In the genomic region with DNA sequence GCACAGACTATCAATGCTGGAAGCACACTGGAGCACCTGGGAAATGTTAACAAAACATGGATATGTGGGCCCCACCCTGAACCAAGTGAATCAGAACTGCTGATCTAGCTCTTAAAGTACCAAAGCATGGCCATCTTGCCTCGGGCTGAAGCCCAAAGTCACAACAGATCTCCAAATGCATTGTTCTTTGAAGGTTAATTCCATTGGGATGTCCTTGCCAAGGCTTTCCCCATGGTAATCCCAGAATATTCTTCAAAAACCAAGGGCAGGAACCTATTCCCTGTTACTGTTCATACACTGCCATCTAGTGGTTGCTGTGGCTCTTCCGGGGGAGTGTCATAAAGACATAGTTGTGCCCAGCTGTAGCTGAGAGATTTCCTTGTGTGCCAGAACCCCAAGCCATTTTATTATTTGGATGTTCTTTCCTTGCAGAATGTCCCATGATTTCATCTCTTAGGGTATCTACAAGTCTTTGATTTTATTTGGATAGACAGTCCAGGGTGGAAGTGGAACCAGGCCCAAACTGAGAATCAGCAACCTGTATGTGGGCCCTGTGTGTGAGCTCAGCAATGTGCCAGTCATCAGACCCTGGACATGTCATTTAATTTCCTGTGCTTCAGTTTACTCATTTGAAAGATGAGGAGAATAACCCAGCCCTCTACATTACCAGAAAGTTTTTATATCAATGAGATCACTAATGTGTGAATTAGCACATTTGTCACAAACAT, we compare ENCODE assay signal across 8 cellular contexts.
DNase-seq lines count a peak whose midpoint lies in the region; ATAC-seq and TF ChIP-seq lines count a peak whose summit lies in the region.

No MANE protein-coding gene starts in this region.

- no peak overlapping the region for H3K27ac ChIP-seq in iPS DF 6.9 (ENCODE audit: low read length)
- H3K27ac ChIP-seq in smooth muscle cell (ENCODE audit: low read depth), result no peak overlapping the region

- ATAC-seq in GM19452 (IDR thresholded peaks at IDR 0.05; ENCODE audit: unreplicated experiment), result peak; percentile 76
- no peak for ATAC-seq in stimulated activated memory B cell treated with anti-CD40 and anti-IgM and Interleukin-4, amounts not matched to agents 10 μg/mL and 1 μg/mL and 100 μg/mL, for 72 hours

- DNase-seq in DMS153 treated with DMSO at 0.1 percent for 48 hours (lab: John Stamatoyannopoulos, UW; ENCODE audit: unreplicated experiment) (peak; percentile 78), HK-2 (ENCODE audit: unreplicated experiment) (peak; percentile 34), NCI-H69 (lab: John Stamatoyannopoulos, UW) (peak; percentile 93), iPS DF 6.9 (ENCODE audit: low read depth, low spot score) (peak; percentile 64), smooth muscle cell (lab: John Stamatoyannopoulos, UW; ENCODE audit: unreplicated experiment) (no peak)

- H3K9me3 Mint-ChIP-seq in brain, result no peaks in the 10 kb centered on the region
- no peaks in the 10 kb centered on the region for H3K9me3 Mint-ChIP-seq in stimulated activated memory B cell treated with anti-CD40 and anti-IgM and Interleukin-4, amounts not matched to agents 10 μg/mL and 1 μg/mL and 100 μg/mL, for 72 hours

- H3K4me3 Mint-ChIP-seq in brain, result no peak overlapping the region
- no peak overlapping the region for H3K4me3 Mint-ChIP-seq in stimulated activated memory B cell treated with anti-CD40 and anti-IgM and Interleukin-4, amounts not matched to agents 10 μg/mL and 1 μg/mL and 100 μg/mL, for 72 hours

- no peak overlapping the region for H3K4me2 ChIP-seq in smooth muscle cell

- no peaks in the 10 kb centered on the region for H3K9me3 ChIP-seq in iPS DF 6.9 (ENCODE audit: control insufficient read depth, insufficient read depth, low read length)
- no peaks in the 10 kb centered on the region for H3K9me3 ChIP-seq in smooth muscle cell (replicated peaks; ENCODE audit: low read depth)

- H3K27me3 ChIP-seq in iPS DF 6.9 (ENCODE audit: control insufficient read depth, insufficient read depth, low read length) (no peaks in the 10 kb centered on the region), smooth muscle cell (ENCODE audit: low read depth) (no peaks in the 10 kb centered on the region)

- no peaks in the 10 kb centered on the region for H3K36me3 ChIP-seq in iPS DF 6.9 (ENCODE audit: control insufficient read depth, insufficient read depth, low read length)
- no peaks in the 10 kb centered on the region for H3K36me3 ChIP-seq in smooth muscle cell (ENCODE audit: low read depth)

- H3F3A ChIP-seq in smooth muscle cell (ENCODE audit: low read depth), result no peaks in the 10 kb centered on the region

- no peak overlapping the region for H3K9ac ChIP-seq in smooth muscle cell (ENCODE audit: low read depth)

- H3K36me3 Mint-ChIP-seq in brain, result no peaks in the 10 kb centered on the region
- H3K36me3 Mint-ChIP-seq in stimulated activated memory B cell treated with anti-CD40 and anti-IgM and Interleukin-4, amounts not matched to agents 10 μg/mL and 1 μg/mL and 100 μg/mL, for 72 hours, result no peaks in the 10 kb centered on the region

- H3K4me1 ChIP-seq in iPS DF 6.9 (ENCODE audit: control insufficient read depth, insufficient read depth, low read length) (no peaks in the 10 kb centered on the region), smooth muscle cell (ENCODE audit: low read depth) (no peaks in the 10 kb centered on the region)

- H3K27ac Mint-ChIP-seq in brain, result peak overlapping the region in 2 of 5 experiments; percentile 22 to 44
- no peak overlapping the region for H3K27ac Mint-ChIP-seq in stimulated activated memory B cell treated with anti-CD40 and anti-IgM and Interleukin-4, amounts not matched to agents 10 μg/mL and 1 μg/mL and 100 μg/mL, for 72 hours

- H3K4me1 Mint-ChIP-seq in brain, result no peaks in the 10 kb centered on the region
- H3K4me1 Mint-ChIP-seq in stimulated activated memory B cell treated with anti-CD40 and anti-IgM and Interleukin-4, amounts not matched to agents 10 μg/mL and 1 μg/mL and 100 μg/mL, for 72 hours, result no peaks in the 10 kb centered on the region

- no peaks in the 10 kb centered on the region for H4K20me1 ChIP-seq in smooth muscle cell (ENCODE audit: low read depth)

- no peaks in the 10 kb centered on the region for H3K79me2 ChIP-seq in smooth muscle cell (ENCODE audit: low read depth)

- peaks cover 4% of the 10 kb centered on the region for H3K27me3 Mint-ChIP-seq in brain
- peaks cover 31% of the 10 kb centered on the region for H3K27me3 Mint-ChIP-seq in stimulated activated memory B cell treated with anti-CD40 and anti-IgM and Interleukin-4, amounts not matched to agents 10 μg/mL and 1 μg/mL and 100 μg/mL, for 72 hours

- TF ChIP-seq CTCF in brain (conservative IDR thresholded peaks at IDR 0.05), result peak; percentile 85 to 90
- peak; percentile 92 for TF ChIP-seq CTCF in smooth muscle cell (IDR thresholded peaks at IDR 0.05; ENCODE audit: borderline replicate concordance, insufficient read depth, poor library complexity, severe bottlenecking)

- no CpG with 5 or more reads among the region's 2 CpGs for WGBS in iPS DF 6.9 (ENCODE audit: insufficient coverage, insufficient read length)
- 2% methylated on average over 2 of the region's 2 CpGs for WGBS in smooth muscle cell (ENCODE audit: low lambda C conversion rate)

- no peak overlapping the region for H2AFZ ChIP-seq in smooth muscle cell (ENCODE audit: low read depth)

- no peak overlapping the region for H3K4me3 ChIP-seq in iPS DF 6.9 (ENCODE audit: low read length)
- no peak overlapping the region for H3K4me3 ChIP-seq in smooth muscle cell
